1 cellular context compared by ENCODE assay signal in the genomic region with DNA sequence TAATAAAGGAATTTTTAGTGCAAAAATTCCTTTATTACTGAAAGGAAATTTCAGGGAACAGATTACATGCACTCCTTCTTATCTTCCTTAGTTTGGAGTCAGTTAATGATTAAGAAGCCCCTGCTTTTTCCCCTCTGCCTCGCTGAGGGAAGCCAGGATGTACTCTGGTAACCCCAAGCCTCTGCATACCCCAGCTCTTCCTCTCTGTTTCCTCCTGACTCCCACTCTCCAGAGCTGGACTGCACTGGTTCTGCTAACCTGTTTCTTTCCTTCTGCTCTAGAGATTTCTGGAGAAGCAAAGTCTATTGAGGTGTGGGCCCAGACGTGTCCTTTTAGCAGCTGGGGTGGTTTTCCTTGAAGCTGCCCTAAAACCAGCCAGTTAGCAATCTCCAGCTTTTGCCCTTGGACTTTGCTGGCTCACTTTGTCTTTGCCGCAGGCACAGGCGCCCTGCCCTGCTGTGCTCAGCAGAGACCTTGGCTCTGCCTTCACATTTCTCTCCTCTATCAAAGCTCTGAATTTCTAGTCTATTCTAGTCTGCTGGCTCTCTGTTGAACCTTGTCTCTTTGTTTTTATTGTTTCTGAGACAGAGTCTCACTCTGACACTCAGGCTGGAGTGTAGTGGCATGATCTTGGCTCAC.
TF ChIP-seq lines count a peak whose summit lies in the region.

No MANE protein-coding gene starts in this region.

TF ChIP-seq in H1, 55 proteins besides CTCF, POLR2A, EP300 and RAD21 (continued from another document):
- no peak for TF ChIP-seq HDAC2 (IDR thresholded peaks at IDR 0.05; ENCODE audit: borderline replicate concordance in 1 of 2, low read depth in 2 of 2, low read length in 2 of 2)
- TF ChIP-seq CHD2 (IDR thresholded peaks at IDR 0.05; ENCODE audit: low read length) = no peak
- TF ChIP-seq JUN (IDR thresholded peaks at IDR 0.05; ENCODE audit: low read depth, low read length) = no peak
- TF ChIP-seq TCF12 (IDR thresholded peaks at IDR 0.05; ENCODE audit: low read depth, low read length) = no peak
